1 cellular context compared by ENCODE assay signal in the genomic region with DNA sequence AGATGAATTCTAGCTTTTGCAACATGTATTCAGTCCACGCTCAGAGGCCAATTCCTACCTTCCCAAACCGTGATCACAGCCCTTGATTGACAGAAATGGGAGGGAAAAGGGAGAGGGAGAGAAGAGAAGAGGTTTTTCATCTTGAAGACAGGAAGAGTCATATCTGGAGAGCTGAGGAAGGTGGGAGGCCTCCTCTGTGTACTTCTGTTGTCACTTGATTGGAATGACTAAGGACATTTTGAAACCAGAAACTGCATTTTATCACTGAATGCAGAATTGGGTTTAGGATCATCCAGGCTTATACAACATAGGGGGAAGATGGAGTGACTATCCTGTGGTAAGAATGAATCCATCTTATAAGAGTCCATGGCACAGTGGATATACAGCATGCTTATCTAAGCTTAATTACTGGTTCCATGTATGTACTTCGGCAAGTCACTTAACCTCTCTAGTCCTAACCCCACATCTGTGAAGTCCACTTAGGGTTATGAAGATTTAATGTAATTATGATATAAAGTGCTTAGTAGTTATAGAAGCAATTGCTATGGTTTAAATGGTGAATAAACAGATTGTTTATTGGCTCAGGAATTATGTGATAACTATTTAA.
TF ChIP-seq lines count a peak whose summit lies in the region.

No MANE protein-coding gene starts in this region.

TF ChIP-seq in K562, 482 proteins besides CTCF, POLR2A, EP300 and RAD21 (continued from another document and continues in another):
- TF ChIP-seq, protein P1, sequence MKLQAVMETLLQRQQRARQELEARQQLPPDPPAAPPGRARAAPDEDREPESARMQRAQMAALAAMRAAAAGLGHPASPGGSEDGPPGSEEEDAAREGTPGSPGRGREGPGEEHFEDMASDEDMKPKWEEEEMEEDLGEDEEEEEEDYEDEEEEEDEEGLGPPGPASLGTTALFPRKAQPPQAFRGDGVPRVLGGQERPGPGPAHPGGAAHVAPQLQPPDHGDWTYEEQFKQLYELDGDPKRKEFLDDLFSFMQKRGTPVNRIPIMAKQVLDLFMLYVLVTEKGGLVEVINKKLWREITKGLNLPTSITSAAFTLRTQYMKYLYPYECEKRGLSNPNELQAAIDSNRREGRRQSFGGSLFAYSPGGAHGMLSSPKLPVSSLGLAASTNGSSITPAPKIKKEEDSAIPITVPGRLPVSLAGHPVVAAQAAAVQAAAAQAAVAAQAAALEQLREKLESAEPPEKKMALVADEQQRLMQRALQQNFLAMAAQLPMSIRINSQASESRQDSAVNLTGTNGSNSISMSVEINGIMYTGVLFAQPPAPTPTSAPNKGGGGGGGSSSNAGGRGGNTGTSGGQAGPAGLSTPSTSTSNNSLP (IDR thresholded peaks at IDR 0.05; ENCODE audit: borderline replicate concordance, low read depth, low read length): peak; percentile 92; the same call in 1 of the 2 replicates
- TF ChIP-seq KDM1A (IDR thresholded peaks at IDR 0.05) (peak; percentile 95 to 96), NFIC (IDR thresholded peaks at IDR 0.05) (peak; percentile 70), LEF1 (IDR thresholded peaks at IDR 0.05) (0 out of 2 replicates have a peak, but pooled peaks have one; percentile 65), MAFK (IDR thresholded peaks at IDR 0.05; ENCODE audit: low read length) (peak; percentile 86), POLR2AphosphoS2 (IDR thresholded peaks at IDR 0.05; ENCODE audit: low read length) (no peak), ATF1 (CRISPR knock-in tag; IDR thresholded peaks at IDR 0.05) (no peak), ATF1 (tag; IDR thresholded peaks at IDR 0.05) (0 out of 2 replicates have a peak, but pooled peaks have one; percentile 10), NR4A1 (CRISPR knock-in tag; IDR thresholded peaks at IDR 0.05) (no peak), NR4A1 (tag; IDR thresholded peaks at IDR 0.05) (no peak), ETV5 (CRISPR knock-in tag; IDR thresholded peaks at IDR 0.05; ENCODE audit: low read depth) (no peak), ZBTB17 (CRISPR knock-in tag; IDR thresholded peaks at IDR 0.05) (peak; percentile 36; the same call in 1 of the 2 replicates), STAT5A (IDR thresholded peaks at IDR 0.05; ENCODE audit: borderline replicate concordance, low read length) (peak; percentile 72), DPF2 (IDR thresholded peaks at IDR 0.05) (peak; percentile 93), CTBP1 (IDR thresholded peaks at IDR 0.05; ENCODE audit: borderline replicate concordance) (peak; percentile 94), CBFA2T2 (conservative IDR thresholded peaks at IDR 0.05) (peak; percentile 93), HNRNPK (IDR thresholded peaks at IDR 0.05; ENCODE audit: low read depth, low read length, poor library complexity, severe bottlenecking) (no peak), SRF (CRISPR knock-in tag; IDR thresholded peaks at IDR 0.05) (no peak), CREB1 (IDR thresholded peaks at IDR 0.05) (peak; percentile 45; the same call in 1 of the 2 replicates), CREB1 (CRISPR knock-in tag; IDR thresholded peaks at IDR 0.05) (no peak), BCOR (IDR thresholded peaks at IDR 0.05) (peak; percentile 21; the same call in 1 of the 2 replicates), ZZZ3 (IDR thresholded peaks at IDR 0.05) (no peak), EGR1 (conservative IDR thresholded peaks at IDR 0.05) (0 out of 2 replicates have a peak, but pooled peaks have one; percentile 23), TCF3 (CRISPR knock-in tag; IDR thresholded peaks at IDR 0.05) (peak; percentile 93), NBN (IDR thresholded peaks at IDR 0.05; ENCODE audit: low read depth) (peak; percentile 67; the same call in 1 of the 2 replicates), CXXC5 (CRISPR knock-in tag; IDR thresholded peaks at IDR 0.05) (peak; percentile 44; the same call in 1 of the 2 replicates), NUFIP1 (IDR thresholded peaks at IDR 0.05; ENCODE audit: partially characterized antibody) (peak; percentile 47), CAMTA2 (CRISPR knock-in tag; conservative IDR thresholded peaks at IDR 0.05) (no peak), RCOR1 (IDR thresholded peaks at IDR 0.05; ENCODE audit: borderline replicate concordance in 1 of 2, low read depth in 2 of 2, low read length in 2 of 2) (peak; percentile 59 to 93; a peak in 3 of 4 replicates), NCOR1 (IDR thresholded peaks at IDR 0.05) (peak; percentile 91), BACH1 (tag; IDR thresholded peaks at IDR 0.05) (no peak), SMARCA4 (IDR thresholded peaks at IDR 0.05) (peak; percentile 92), LCOR (CRISPR knock-in tag; IDR thresholded peaks at IDR 0.05) (peak; percentile 75; the same call in 1 of the 2 replicates), FOXK2 (conservative IDR thresholded peaks at IDR 0.05 in 1 of 2, IDR thresholded peaks at IDR 0.05 in 1 of 2; ENCODE audit: low read depth in 2 of 2) (peak; percentile 50 to 66; a peak in 2 of 4 replicates), NCOA2 (IDR thresholded peaks at IDR 0.05; ENCODE audit: partially characterized antibody in 2 of 2) (peak; percentile 32 to 72), MEIS2 (IDR thresholded peaks at IDR 0.05; ENCODE audit: partially characterized antibody) (peak; percentile 90), NFE2L1 (tag; IDR thresholded peaks at IDR 0.05; ENCODE audit: borderline replicate concordance, low read depth) (peak; percentile 55), ZNF57 (CRISPR knock-in tag; IDR thresholded peaks at IDR 0.05) (no peak), CC2D1A (IDR thresholded peaks at IDR 0.05) (peak; percentile 78; the same call in 1 of the 2 replicates)
- TF ChIP-seq, protein P2, sequence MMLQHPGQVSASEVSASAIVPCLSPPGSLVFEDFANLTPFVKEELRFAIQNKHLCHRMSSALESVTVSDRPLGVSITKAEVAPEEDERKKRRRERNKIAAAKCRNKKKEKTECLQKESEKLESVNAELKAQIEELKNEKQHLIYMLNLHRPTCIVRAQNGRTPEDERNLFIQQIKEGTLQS (IDR thresholded peaks at IDR 0.05): peak; percentile 31; the same call in 1 of the 2 replicates
- TF ChIP-seq, protein P2 (CRISPR knock-in tag; conservative IDR thresholded peaks at IDR 0.05): no peak
- TF ChIP-seq, protein P3, sequence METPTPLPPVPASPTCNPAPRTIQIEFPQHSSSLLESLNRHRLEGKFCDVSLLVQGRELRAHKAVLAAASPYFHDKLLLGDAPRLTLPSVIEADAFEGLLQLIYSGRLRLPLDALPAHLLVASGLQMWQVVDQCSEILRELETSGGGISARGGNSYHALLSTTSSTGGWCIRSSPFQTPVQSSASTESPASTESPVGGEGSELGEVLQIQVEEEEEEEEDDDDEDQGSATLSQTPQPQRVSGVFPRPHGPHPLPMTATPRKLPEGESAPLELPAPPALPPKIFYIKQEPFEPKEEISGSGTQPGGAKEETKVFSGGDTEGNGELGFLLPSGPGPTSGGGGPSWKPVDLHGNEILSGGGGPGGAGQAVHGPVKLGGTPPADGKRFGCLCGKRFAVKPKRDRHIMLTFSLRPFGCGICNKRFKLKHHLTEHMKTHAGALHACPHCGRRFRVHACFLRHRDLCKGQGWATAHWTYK (CRISPR knock-in tag; IDR thresholded peaks at IDR 0.05): 0 out of 2 replicates have a peak, but pooled peaks have one; percentile 33
- TF ChIP-seq, protein P4, sequence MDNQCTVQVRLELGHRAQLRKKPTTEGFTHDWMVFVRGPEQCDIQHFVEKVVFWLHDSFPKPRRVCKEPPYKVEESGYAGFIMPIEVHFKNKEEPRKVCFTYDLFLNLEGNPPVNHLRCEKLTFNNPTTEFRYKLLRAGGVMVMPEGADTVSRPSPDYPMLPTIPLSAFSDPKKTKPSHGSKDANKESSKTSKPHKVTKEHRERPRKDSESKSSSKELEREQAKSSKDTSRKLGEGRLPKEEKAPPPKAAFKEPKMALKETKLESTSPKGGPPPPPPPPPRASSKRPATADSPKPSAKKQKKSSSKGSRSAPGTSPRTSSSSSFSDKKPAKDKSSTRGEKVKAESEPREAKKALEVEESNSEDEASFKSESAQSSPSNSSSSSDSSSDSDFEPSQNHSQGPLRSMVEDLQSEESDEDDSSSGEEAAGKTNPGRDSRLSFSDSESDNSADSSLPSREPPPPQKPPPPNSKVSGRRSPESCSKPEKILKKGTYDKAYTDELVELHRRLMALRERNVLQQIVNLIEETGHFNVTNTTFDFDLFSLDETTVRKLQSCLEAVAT (IDR thresholded peaks at IDR 0.05): peak in 1 of 2 experiments; percentile 42; a peak in 1 of 4 replicates
- TF ChIP-seq, protein P5, sequence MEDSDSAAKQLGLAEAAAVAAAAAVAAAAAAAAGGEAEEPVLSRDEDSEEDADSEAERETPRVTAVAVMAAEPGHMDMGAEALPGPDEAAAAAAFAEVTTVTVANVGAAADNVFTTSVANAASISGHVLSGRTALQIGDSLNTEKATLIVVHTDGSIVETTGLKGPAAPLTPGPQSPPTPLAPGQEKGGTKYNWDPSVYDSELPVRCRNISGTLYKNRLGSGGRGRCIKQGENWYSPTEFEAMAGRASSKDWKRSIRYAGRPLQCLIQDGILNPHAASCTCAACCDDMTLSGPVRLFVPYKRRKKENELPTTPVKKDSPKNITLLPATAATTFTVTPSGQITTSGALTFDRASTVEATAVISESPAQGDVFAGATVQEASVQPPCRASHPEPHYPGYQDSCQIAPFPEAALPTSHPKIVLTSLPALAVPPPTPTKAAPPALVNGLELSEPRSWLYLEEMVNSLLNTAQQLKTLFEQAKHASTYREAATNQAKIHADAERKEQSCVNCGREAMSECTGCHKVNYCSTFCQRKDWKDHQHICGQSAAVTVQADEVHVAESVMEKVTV (CRISPR knock-in tag; IDR thresholded peaks at IDR 0.05): 0 out of 2 replicates have a peak, but pooled peaks have one; percentile 12
- TF ChIP-seq, protein P6, sequence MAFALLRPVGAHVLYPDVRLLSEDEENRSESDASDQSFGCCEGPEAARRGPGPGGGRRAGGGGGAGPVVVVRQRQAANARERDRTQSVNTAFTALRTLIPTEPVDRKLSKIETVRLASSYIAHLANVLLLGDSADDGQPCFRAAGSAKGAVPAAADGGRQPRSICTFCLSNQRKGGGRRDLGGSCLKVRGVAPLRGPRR (CRISPR knock-in tag; IDR thresholded peaks at IDR 0.05): no peak
- TF ChIP-seq, protein P7, sequence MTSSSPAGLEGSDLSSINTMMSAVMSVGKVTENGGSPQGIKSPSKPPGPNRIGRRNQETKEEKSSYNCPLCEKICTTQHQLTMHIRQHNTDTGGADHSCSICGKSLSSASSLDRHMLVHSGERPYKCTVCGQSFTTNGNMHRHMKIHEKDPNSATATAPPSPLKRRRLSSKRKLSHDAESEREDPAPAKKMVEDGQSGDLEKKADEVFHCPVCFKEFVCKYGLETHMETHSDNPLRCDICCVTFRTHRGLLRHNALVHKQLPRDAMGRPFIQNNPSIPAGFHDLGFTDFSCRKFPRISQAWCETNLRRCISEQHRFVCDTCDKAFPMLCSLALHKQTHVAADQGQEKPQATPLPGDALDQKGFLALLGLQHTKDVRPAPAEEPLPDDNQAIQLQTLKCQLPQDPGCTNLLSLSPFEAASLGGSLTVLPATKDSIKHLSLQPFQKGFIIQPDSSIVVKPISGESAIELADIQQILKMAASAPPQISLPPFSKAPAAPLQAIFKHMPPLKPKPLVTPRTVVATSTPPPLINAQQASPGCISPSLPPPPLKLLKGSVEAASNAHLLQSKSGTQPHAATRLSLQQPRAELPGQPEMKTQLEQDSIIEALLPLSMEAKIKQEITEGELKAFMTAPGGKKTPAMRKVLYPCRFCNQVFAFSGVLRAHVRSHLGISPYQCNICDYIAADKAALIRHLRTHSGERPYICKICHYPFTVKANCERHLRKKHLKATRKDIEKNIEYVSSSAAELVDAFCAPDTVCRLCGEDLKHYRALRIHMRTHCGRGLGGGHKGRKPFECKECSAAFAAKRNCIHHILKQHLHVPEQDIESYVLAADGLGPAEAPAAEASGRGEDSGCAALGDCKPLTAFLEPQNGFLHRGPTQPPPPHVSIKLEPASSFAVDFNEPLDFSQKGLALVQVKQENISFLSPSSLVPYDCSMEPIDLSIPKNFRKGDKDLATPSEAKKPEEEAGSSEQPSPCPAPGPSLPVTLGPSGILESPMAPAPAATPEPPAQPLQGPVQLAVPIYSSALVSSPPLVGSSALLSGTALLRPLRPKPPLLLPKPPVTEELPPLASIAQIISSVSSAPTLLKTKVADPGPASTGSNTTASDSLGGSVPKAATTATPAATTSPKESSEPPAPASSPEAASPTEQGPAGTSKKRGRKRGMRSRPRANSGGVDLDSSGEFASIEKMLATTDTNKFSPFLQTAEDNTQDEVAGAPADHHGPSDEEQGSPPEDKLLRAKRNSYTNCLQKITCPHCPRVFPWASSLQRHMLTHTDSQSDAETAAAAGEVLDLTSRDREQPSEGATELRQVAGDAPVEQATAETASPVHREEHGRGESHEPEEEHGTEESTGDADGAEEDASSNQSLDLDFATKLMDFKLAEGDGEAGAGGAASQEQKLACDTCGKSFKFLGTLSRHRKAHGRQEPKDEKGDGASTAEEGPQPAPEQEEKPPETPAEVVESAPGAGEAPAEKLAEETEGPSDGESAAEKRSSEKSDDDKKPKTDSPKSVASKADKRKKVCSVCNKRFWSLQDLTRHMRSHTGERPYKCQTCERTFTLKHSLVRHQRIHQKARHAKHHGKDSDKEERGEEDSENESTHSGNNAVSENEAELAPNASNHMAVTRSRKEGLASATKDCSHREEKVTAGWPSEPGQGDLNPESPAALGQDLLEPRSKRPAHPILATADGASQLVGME (CRISPR knock-in tag; IDR thresholded peaks at IDR 0.05): peak; percentile 71; the same call in 1 of the 2 replicates
- TF ChIP-seq, protein P8, sequence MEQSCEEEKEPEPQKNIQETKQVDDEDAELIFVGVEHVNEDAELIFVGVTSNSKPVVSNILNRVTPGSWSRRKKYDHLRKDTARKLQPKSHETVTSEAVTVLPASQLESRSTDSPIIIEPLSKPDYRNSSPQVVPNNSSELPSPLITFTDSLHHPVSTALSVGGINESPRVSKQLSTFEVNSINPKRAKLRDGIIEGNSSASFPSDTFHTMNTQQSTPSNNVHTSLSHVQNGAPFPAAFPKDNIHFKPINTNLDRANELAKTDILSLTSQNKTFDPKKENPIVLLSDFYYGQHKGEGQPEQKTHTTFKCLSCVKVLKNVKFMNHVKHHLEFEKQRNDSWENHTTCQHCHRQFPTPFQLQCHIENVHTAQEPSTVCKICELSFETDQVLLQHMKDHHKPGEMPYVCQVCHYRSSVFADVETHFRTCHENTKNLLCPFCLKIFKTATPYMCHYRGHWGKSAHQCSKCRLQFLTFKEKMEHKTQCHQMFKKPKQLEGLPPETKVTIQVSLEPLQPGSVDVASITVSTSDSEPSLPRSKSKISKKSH (CRISPR knock-in tag; IDR thresholded peaks at IDR 0.05): no peak
- TF ChIP-seq, protein P9, sequence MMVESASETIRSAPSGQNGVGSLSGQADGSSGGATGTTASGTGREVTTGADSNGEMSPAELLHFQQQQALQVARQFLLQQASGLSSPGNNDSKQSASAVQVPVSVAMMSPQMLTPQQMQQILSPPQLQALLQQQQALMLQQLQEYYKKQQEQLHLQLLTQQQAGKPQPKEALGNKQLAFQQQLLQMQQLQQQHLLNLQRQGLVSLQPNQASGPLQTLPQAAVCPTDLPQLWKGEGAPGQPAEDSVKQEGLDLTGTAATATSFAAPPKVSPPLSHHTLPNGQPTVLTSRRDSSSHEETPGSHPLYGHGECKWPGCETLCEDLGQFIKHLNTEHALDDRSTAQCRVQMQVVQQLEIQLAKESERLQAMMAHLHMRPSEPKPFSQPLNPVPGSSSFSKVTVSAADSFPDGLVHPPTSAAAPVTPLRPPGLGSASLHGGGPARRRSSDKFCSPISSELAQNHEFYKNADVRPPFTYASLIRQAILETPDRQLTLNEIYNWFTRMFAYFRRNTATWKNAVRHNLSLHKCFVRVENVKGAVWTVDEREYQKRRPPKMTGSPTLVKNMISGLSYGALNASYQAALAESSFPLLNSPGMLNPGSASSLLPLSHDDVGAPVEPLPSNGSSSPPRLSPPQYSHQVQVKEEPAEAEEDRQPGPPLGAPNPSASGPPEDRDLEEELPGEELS (CRISPR knock-in tag; IDR thresholded peaks at IDR 0.05; ENCODE audit: borderline replicate concordance): no peak
